In genomic region chr7:106285051-106285800, GRCh38 we compare ENCODE assay signal across 1 cellular context.
TF ChIP-seq lines count a peak whose summit lies in the region.

No MANE protein-coding gene starts in this region.

TF ChIP-seq in K562, 482 proteins besides CTCF, POLR2A, EP300 and RAD21 (continued from another document and continues in another):
- TF ChIP-seq MLLT1 (IDR thresholded peaks at IDR 0.05) (peak in 1 of 2 experiments; percentile 86; a peak in 3 of 4 replicates), KAT7 (CRISPR knock-in tag; IDR thresholded peaks at IDR 0.05; ENCODE audit: borderline replicate concordance) (no peak), HNRNPL (IDR thresholded peaks at IDR 0.05; ENCODE audit: low read depth, low read length) (peak; percentile 83), ZNF318 (IDR thresholded peaks at IDR 0.05; ENCODE audit: borderline replicate concordance in 1 of 2, low read depth in 1 of 2) (peak in 1 of 2 experiments; percentile 90; a peak in 2 of 4 replicates), KLF13 (tag; IDR thresholded peaks at IDR 0.05; ENCODE audit: borderline replicate concordance, low read depth) (peak; percentile 93; the same call in 1 of the 2 replicates), SMARCC2 (IDR thresholded peaks at IDR 0.05; ENCODE audit: low read depth) (no peak; the same call in 1 of the 2 replicates), CSDE1 (IDR thresholded peaks at IDR 0.05) (0 out of 4 replicates have a peak, but pooled peaks of 1 of the 2 experiments have one; percentile 25), HINFP (tag; conservative IDR thresholded peaks at IDR 0.05; ENCODE audit: low read depth) (no peak), CREB1 (IDR thresholded peaks at IDR 0.05) (peak; percentile 91), CREB1 (CRISPR knock-in tag; IDR thresholded peaks at IDR 0.05) (peak; percentile 94), SPI1 (IDR thresholded peaks at IDR 0.05; ENCODE audit: borderline replicate concordance, low read depth, low read length) (peak; percentile 43; the same call in 1 of the 2 replicates), MAFF (IDR thresholded peaks at IDR 0.05; ENCODE audit: low read length) (no peak), CBX1 (IDR thresholded peaks at IDR 0.05; ENCODE audit: low read depth) (no peak; the same call in 1 of the 2 replicates), MLX (CRISPR knock-in tag; conservative IDR thresholded peaks at IDR 0.05) (peak in 1 of 2 experiments; percentile 78; a peak in 1 of 4 replicates), BHLHE40 (IDR thresholded peaks at IDR 0.05; ENCODE audit: low read length) (peak; percentile 98), POLR2H (tag; IDR thresholded peaks at IDR 0.05; ENCODE audit: low read depth) (peak; percentile 80), ZNF232 (CRISPR knock-in tag; IDR thresholded peaks at IDR 0.05) (0 out of 2 replicates have a peak, but pooled peaks have one; percentile 53), MYBL2 (IDR thresholded peaks at IDR 0.05; ENCODE audit: low read depth) (no peak), MYBL2 (CRISPR knock-in tag; IDR thresholded peaks at IDR 0.05; ENCODE audit: borderline replicate concordance) (no peak), BRD9 (IDR thresholded peaks at IDR 0.05; ENCODE audit: low read depth, partially characterized antibody) (peak; percentile 91), ZFPM2 (CRISPR knock-in tag; IDR thresholded peaks at IDR 0.05) (0 out of 2 replicates have a peak, but pooled peaks have one; percentile 66), RB1 (IDR thresholded peaks at IDR 0.05; ENCODE audit: low read depth) (peak; percentile 90), ELK3 (CRISPR knock-in tag; IDR thresholded peaks at IDR 0.05) (no peak), FOSL1 (tag; conservative IDR thresholded peaks at IDR 0.05) (peak; percentile 44), FUS (optimal IDR thresholded peaks at IDR 0.05; ENCODE audit: low read depth, low read length) (peak; percentile 45), PRDM10 (IDR thresholded peaks at IDR 0.05; ENCODE audit: partially characterized antibody) (peak; percentile 83), GATAD2B (IDR thresholded peaks at IDR 0.05; ENCODE audit: borderline replicate concordance) (peak; percentile 48; the same call in 1 of the 2 replicates), GTF2E2 (tag; IDR thresholded peaks at IDR 0.05) (peak; percentile 87; the same call in 1 of the 2 replicates), RBFOX2 (IDR thresholded peaks at IDR 0.05; ENCODE audit: low read depth, low read length) (peak; percentile 86), ATF2 (CRISPR knock-in tag; IDR thresholded peaks at IDR 0.05) (no peak), TBL1XR1 (IDR thresholded peaks at IDR 0.05; ENCODE audit: low read length in 2 of 2) (peak in 1 of 2 experiments; percentile 43; a peak in 2 of 4 replicates), MITF (IDR thresholded peaks at IDR 0.05) (peak; percentile 99), RBM25 (IDR thresholded peaks at IDR 0.05; ENCODE audit: low read depth, low read length, severe bottlenecking) (no peak), RNF219 (CRISPR knock-in tag; IDR thresholded peaks at IDR 0.05) (no peak)
